In the genomic region with DNA sequence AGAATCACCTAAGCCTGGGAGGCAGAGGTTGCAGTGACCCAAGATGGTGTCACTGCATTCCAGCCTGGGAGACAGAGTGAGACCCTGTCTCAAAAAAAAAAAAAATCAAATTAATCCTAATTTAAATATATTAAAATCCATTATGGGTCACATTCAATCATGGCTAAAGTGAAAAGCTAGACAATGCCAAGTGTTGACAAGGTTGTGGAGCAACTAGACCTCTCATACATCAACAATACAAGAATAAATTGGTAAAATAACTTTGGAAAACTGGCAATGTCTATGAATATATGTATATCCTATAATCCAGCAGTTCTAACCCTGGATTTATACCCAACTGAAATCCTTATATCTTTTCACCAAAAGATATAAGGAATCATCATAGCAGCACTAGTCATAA, we compare ENCODE assay signal across 7 cellular contexts.
"Had no signal": no experiment of that assay in that cellular context is flagged by ENCODE, and none has a peak within 500 bp of the region (broad histone marks: within the 10 kb centered on the region; RNA-seq: fewer than 3 reads in every experiment).

No MANE protein-coding gene starts in this region.

- H3K4me3 ChIP-seq: GM12878 had no signal

- ATAC-seq: GM12878 had no signal

- FAIRE-seq: GM12878, GM12891, GM12892, GM18507, GM19239 had no signal

- DNase-seq: GDM1, GF-D8 had no signal
